1 cellular context compared by ENCODE assay signal in the genomic region with DNA sequence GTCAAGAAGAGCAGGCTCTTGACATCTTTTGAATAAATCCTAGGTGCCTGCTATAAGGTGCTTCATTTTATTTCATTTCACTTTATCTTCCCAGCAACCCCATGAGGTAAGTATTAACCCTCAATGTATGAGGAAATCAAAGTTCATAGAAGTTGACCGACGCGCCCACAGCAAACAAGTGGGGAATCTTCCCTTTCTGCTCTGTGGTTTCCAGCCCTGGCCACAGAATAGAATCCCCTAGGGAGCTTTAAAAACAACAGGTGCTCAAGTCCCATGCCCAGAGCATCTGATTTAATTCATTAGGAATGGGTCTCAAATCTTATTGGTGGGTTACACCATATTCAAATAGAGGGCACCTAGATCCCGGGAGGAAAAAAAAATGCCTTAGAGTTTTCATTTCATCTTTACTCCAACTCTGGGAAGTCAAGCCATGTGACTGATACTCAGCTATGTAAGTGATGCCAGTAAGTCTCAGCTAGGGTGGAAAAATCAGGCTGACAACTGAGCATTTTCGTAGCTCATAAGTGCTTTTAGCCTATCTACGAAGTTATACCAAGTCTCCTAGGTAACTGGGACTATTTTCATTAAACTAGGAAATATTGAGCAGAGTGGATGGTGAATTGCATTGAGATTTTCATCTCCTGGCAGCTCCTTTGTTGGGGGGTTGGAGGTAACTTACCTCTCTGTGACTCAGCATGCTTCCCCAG.
TF ChIP-seq lines count a peak whose summit lies in the region.

No MANE protein-coding gene starts in this region.

TF ChIP-seq in GM12878, 131 proteins besides CTCF, POLR2A, EP300 and RAD21 (continued from another document):
- TF ChIP-seq, protein P1, sequence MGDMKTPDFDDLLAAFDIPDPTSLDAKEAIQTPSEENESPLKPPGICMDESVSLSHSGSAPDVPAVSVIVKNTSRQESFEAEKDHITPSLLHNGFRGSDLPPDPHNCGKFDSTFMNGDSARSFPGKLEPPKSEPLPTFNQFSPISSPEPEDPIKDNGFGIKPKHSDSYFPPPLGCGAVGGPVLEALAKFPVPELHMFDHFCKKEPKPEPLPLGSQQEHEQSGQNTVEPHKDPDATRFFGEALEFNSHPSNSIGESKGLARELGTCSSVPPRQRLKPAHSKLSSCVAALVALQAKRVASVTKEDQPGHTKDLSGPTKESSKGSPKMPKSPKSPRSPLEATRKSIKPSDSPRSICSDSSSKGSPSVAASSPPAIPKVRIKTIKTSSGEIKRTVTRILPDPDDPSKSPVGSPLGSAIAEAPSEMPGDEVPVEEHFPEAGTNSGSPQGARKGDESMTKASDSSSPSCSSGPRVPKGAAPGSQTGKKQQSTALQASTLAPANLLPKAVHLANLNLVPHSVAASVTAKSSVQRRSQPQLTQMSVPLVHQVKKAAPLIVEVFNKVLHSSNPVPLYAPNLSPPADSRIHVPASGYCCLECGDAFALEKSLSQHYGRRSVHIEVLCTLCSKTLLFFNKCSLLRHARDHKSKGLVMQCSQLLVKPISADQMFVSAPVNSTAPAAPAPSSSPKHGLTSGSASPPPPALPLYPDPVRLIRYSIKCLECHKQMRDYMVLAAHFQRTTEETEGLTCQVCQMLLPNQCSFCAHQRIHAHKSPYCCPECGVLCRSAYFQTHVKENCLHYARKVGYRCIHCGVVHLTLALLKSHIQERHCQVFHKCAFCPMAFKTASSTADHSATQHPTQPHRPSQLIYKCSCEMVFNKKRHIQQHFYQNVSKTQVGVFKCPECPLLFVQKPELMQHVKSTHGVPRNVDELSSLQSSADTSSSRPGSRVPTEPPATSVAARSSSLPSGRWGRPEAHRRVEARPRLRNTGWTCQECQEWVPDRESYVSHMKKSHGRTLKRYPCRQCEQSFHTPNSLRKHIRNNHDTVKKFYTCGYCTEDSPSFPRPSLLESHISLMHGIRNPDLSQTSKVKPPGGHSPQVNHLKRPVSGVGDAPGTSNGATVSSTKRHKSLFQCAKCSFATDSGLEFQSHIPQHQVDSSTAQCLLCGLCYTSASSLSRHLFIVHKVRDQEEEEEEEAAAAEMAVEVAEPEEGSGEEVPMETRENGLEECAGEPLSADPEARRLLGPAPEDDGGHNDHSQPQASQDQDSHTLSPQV (IDR thresholded peaks at IDR 0.05): no peak
- TF ChIP-seq RAD51 (IDR thresholded peaks at IDR 0.05) (peak; percentile 49; the same call in 1 of the 2 replicates), ZSCAN29 (IDR thresholded peaks at IDR 0.05) (no peak), FOXM1 (IDR thresholded peaks at IDR 0.05; ENCODE audit: low read depth, low read length) (peak; percentile 48; the same call in 1 of the 2 replicates)
- TF ChIP-seq, protein P2, sequence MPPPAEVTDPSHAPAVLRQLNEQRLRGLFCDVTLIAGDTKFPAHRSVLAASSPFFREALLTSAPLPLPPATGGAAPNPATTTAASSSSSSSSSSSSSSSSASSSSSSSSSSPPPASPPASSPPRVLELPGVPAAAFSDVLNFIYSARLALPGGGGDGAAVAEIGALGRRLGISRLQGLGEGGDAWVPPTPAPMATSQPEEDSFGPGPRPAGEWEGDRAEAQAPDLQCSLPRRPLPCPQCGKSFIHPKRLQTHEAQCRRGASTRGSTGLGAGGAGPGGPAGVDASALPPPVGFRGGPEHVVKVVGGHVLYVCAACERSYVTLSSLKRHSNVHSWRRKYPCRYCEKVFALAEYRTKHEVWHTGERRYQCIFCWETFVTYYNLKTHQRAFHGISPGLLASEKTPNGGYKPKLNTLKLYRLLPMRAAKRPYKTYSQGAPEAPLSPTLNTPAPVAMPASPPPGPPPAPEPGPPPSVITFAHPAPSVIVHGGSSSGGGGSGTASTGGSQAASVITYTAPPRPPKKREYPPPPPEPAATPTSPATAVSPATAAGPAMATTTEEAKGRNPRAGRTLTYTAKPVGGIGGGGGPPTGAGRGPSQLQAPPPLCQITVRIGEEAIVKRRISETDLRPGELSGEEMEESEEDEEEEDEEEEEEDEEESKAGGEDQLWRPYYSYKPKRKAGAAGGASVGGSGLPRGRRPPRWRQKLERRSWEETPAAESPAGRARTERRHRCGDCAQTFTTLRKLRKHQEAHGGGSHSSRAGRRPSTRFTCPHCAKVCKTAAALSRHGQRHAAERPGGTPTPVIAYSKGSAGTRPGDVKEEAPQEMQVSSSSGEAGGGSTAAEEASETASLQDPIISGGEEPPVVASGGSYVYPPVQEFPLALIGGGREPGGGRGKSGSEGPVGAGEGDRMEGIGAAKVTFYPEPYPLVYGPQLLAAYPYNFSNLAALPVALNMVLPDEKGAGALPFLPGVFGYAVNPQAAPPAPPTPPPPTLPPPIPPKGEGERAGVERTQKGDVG (CRISPR knock-in tag; IDR thresholded peaks at IDR 0.05): no peak
- TF ChIP-seq, protein P3, sequence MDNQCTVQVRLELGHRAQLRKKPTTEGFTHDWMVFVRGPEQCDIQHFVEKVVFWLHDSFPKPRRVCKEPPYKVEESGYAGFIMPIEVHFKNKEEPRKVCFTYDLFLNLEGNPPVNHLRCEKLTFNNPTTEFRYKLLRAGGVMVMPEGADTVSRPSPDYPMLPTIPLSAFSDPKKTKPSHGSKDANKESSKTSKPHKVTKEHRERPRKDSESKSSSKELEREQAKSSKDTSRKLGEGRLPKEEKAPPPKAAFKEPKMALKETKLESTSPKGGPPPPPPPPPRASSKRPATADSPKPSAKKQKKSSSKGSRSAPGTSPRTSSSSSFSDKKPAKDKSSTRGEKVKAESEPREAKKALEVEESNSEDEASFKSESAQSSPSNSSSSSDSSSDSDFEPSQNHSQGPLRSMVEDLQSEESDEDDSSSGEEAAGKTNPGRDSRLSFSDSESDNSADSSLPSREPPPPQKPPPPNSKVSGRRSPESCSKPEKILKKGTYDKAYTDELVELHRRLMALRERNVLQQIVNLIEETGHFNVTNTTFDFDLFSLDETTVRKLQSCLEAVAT (IDR thresholded peaks at IDR 0.05): peak; percentile 26; the same call in 1 of the 2 replicates
- TF ChIP-seq, protein P4, sequence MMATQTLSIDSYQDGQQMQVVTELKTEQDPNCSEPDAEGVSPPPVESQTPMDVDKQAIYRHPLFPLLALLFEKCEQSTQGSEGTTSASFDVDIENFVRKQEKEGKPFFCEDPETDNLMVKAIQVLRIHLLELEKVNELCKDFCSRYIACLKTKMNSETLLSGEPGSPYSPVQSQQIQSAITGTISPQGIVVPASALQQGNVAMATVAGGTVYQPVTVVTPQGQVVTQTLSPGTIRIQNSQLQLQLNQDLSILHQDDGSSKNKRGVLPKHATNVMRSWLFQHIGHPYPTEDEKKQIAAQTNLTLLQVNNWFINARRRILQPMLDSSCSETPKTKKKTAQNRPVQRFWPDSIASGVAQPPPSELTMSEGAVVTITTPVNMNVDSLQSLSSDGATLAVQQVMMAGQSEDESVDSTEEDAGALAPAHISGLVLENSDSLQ (IDR thresholded peaks at IDR 0.05): no peak
TF ChIP-seq in GM12878: peak in this region for 19.
